In genomic region chrX:120244735-120245498, GRCh38 we compare ENCODE assay signal across 1 cellular context.
TF ChIP-seq lines count a peak whose summit lies in the region.

No MANE protein-coding gene starts in this region.

TF ChIP-seq in HEK293, 187 proteins besides CTCF, POLR2A, EP300 and RAD21 (continued from another document):
- TF ChIP-seq ZNF488 (tag by site-specific recombination; IDR thresholded peaks at IDR 0.05) (no peak), ZNF280C (tag by site-specific recombination; IDR thresholded peaks at IDR 0.05) (no peak), ZNF404 (tag by site-specific recombination; IDR thresholded peaks at IDR 0.05) (no peak), ZNF350 (tag by site-specific recombination; IDR thresholded peaks at IDR 0.05) (peak; percentile 37; the same call in 1 of the 2 replicates), ZNF274 (IDR thresholded peaks at IDR 0.05; ENCODE audit: low read length) (no peak), ZNF274 (tag by site-specific recombination; IDR thresholded peaks at IDR 0.05; ENCODE audit: borderline replicate concordance) (no peak), ZBTB20 (tag by site-specific recombination; IDR thresholded peaks at IDR 0.05) (peak; percentile 72), INSM2 (tag by site-specific recombination; IDR thresholded peaks at IDR 0.05) (peak; percentile 77; the same call in 1 of the 2 replicates), ZBTB49 (tag by site-specific recombination; IDR thresholded peaks at IDR 0.05; ENCODE audit: low read depth) (no peak), ZNF248 (tag by site-specific recombination; IDR thresholded peaks at IDR 0.05) (no peak), ZNF768 (tag by site-specific recombination; IDR thresholded peaks at IDR 0.05) (0 out of 2 replicates have a peak, but pooled peaks have one; percentile 14), ZNF202 (tag by site-specific recombination; IDR thresholded peaks at IDR 0.05; ENCODE audit: borderline replicate concordance) (no peak)
TF ChIP-seq in HEK293: peak in this region for 85.
